Comparison of ENCODE assay signal across 8 cellular contexts in the genomic region with DNA sequence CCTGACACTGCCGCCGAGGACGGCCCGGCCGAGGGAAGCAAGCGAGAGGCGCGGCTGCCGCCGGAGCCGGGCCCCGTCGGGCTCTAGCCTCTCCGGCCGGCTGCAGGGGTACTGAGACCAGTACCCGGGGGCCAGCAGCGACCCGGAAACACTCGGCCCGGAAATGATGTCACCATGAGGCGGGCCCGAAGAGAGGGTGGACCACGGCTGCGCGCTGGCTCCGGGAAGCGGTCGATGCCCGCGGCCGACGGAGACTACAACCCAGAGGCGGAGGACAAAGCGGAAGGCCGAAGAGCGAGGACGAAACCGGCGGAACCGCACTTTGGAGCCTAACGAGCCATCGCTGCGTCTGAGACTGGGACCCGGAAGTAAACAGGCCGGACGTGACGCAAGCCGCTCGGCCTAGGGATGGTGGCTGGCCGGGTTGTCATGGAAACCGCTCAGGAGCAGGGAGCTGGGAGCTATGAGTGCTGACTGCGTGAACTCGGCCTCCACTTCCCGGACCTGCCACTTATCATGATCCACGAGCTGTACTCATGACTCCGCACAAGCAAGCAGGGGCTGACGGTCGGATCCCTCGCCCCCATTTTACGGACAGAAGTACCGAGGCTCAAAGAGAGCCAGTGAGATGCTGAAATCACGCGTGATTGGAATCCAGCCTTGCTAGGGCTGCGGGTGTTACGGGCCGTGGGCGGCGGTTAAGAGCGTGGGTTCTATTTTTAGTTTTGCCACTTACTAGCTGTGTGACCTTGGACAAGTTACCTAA. TPM values are rescaled to one million over a fixed set of nuclear protein-coding genes. Genes with fewer than 3 reads are reported as not detected.
DNase-seq lines count a peak whose midpoint lies in the region; ATAC-seq and TF ChIP-seq lines count a peak whose summit lies in the region.

A gene with protein sequence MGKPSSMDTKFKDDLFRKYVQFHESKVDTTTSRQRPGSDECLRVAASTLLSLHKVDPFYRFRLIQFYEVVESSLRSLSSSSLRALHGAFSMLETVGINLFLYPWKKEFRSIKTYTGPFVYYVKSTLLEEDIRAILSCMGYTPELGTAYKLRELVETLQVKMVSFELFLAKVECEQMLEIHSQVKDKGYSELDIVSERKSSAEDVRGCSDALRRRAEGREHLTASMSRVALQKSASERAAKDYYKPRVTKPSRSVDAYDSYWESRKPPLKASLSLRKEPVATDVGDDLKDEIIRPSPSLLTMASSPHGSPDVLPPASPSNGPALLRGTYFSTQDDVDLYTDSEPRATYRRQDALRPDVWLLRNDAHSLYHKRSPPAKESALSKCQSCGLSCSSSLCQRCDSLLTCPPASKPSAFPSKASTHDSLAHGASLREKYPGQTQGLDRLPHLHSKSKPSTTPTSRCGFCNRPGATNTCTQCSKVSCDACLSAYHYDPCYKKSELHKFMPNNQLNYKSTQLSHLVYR (minus strand): TSS at position 150 of the 766 bp plus-strand sequence. CDS start 7,039 bp downstream, outside the sequence.

- no peaks in the 10 kb centered on the region for H3K36me3 Mint-ChIP-seq in chondrocyte (ENCODE audit: low read depth)

- H3K27me3 Mint-ChIP-seq in chondrocyte (ENCODE audit: low read depth): no peaks in the 10 kb centered on the region

- H3K9me3 Mint-ChIP-seq in chondrocyte (ENCODE audit: low read depth): no peaks in the 10 kb centered on the region

- peak within 1 kb of the TSS; percentile 95 for H3K4me3 Mint-ChIP-seq in chondrocyte (ENCODE audit: unreplicated experiment)

- no peak for TF ChIP-seq CTCF in chondrocyte (IDR thresholded peaks at IDR 0.05)

- peaks cover 33% of the 10 kb centered on the region for H3K4me1 Mint-ChIP-seq in chondrocyte (ENCODE audit: low read depth)

- ATAC-seq in GM19043 (IDR thresholded peaks at IDR 0.05; ENCODE audit: low read depth, unreplicated experiment) (peak; percentile 70), HG03354 (IDR thresholded peaks at IDR 0.05; ENCODE audit: poor library complexity, severe bottlenecking, unreplicated experiment) (peak; percentile 88)

- peak; percentile 96 for DNase-seq in AG20443 (ENCODE audit: low spot score)
- peak; percentile 94 for DNase-seq in NCI-H510A (lab: John Stamatoyannopoulos, UW)
- peak; percentile 87 to 93 for DNase-seq in activated CD4-positive, alpha-beta T cell treated with anti-CD3 and anti-CD28 coated beads for 24 hours (ENCODE audit: low read depth in 2 of 2)
- DNase-seq in chondrocyte (ENCODE audit: low spot score): peak; percentile 96
- peak; percentile 95 for DNase-seq in kidney tubule cell (ENCODE audit: low spot score)
- peak; percentile 69 to 80 for DNase-seq in stimulated activated CD4-positive, alpha-beta T cell treated with anti-CD3 and anti-CD28 coated beads, Interleukin-1b, Interleukin-23, amount 100 ng/mL, for 1 hour (ENCODE audit: low read depth in 2 of 2)

- H3K27ac Mint-ChIP-seq in chondrocyte (ENCODE audit: unreplicated experiment): peak within 1 kb of the TSS; percentile 100

RNA-seq across cellular contexts. Expression of the gene that starts here (rescaled TPM):
- total RNA-seq in chondrocyte: 5.6 to 6.5 TPM (median 5.9 TPM) in 3 replicates

Comparison
In these comparisons a context has a peak if more than half of its experiments do, and no peak if none do; other contexts are left out.
1. Peak in every context shown above with its lines: DNase-seq and ATAC-seq.